ENCODE assay signal across 8 cellular contexts in the genomic region with DNA sequence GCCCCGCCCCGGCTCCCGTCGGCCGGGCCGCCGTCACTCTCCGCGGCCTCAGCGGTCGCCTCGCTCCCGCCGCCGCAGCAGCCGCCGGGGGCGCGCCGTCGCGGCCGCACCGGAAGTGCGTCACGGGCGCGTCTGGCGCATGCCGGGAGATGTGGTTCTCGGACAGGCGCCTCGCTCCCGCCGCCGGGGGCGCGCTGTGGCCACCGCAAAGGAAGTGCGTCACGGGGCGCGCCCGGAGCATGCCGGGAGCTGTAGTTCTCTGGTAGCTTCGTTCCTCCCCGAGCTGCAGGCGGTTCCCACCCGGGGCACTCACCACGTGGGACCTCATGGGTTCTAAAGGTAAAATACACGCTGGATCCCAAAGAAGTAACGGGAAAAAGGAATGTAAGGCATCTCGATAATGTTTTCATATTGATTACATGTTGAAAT. TPM values are rescaled to one million over a fixed set of nuclear protein-coding genes. Genes with fewer than 3 reads are reported as not detected.
DNase-seq lines count a peak whose midpoint lies in the region; ATAC-seq and TF ChIP-seq lines count a peak whose summit lies in the region.

UBAC1 (minus strand) TSS at position 97 of the 429 bp plus-strand sequence. CDS start 211 bp downstream, outside the sequence.

- peaks cover 13% of the 10 kb centered on the region for H3K4me1 Mint-ChIP-seq in endodermal cell

- H3K9me3 Mint-ChIP-seq in endodermal cell: no peaks in the 10 kb centered on the region

- H3K27ac ChIP-seq in HUES6 (ENCODE audit: low read depth, low read length): peak within 1 kb of the TSS; percentile 37; the same call in 1 of the 2 replicates
- peak within 1 kb of the TSS; percentile 38 for H3K27ac ChIP-seq in endodermal cell (ENCODE audit: low read depth, low read length)

- peak within 1 kb of the TSS; percentile 84 for H3K27ac Mint-ChIP-seq in endodermal cell

- peak within 1 kb of the TSS; percentile 69 for H3K9ac ChIP-seq in HUES6 (ENCODE audit: low read length)
- peak within 1 kb of the TSS; percentile 94 for H3K9ac ChIP-seq in NT2/D1 (ENCODE audit: insufficient read length, low read depth)
- peak within 1 kb of the TSS; percentile 56 for H3K9ac ChIP-seq in endodermal cell (ENCODE audit: extremely low read depth, low read length, poor library complexity, severe bottlenecking)

- H3K4me1 ChIP-seq in HUES6 (ENCODE audit: control insufficient read depth, insufficient read depth, low read length) (peaks cover 7% of the 10 kb centered on the region), NT2/D1 (ENCODE audit: insufficient read depth, insufficient read length) (peaks cover 12% of the 10 kb centered on the region), endodermal cell (ENCODE audit: control insufficient read depth, insufficient read depth, low read length) (peaks cover 5% of the 10 kb centered on the region)

- H3K4me3 Mint-ChIP-seq in endodermal cell: peak within 1 kb of the TSS; percentile 84

- peak within 1 kb of the TSS; percentile 87 for H3K4me3 ChIP-seq in HUES6 (ENCODE audit: low read depth, low read length)
- peak within 1 kb of the TSS; percentile 77 for H3K4me3 ChIP-seq in NT2/D1 (ENCODE audit: insufficient read length, low read depth)
- H3K4me3 ChIP-seq in endodermal cell (ENCODE audit: low read length): peak within 1 kb of the TSS; percentile 82

- H3K27me3 Mint-ChIP-seq in endodermal cell (ENCODE audit: insufficient read depth): peaks cover 3% of the 10 kb centered on the region

- H3K9me3 ChIP-seq in HUES6 (ENCODE audit: control insufficient read depth, insufficient read depth, low read depth, low read length) (no peaks in the 10 kb centered on the region), NT2/D1 (ENCODE audit: insufficient read depth, low read length) (no peaks in the 10 kb centered on the region), endodermal cell (ENCODE audit: control insufficient read depth, low read length) (no peaks in the 10 kb centered on the region)

- 0% methylated on average over 5 to 52 of the region's 53 CpGs for WGBS in endodermal cell (ENCODE audit: insufficient coverage in 1 of 2, insufficient read length in 1 of 2), 2 experiments

- peak; percentile 93 for ATAC-seq in GM21423 (IDR thresholded peaks at IDR 0.05; ENCODE audit: unreplicated experiment)

- H3K36me3 Mint-ChIP-seq in endodermal cell (ENCODE audit: low read depth): peaks cover 2% of the 10 kb centered on the region

- H3K36me3 ChIP-seq in HUES6 (ENCODE audit: control insufficient read depth, insufficient read depth, low read length): no peaks in the 10 kb centered on the region
- H3K36me3 ChIP-seq in NT2/D1 (ENCODE audit: insufficient read depth, insufficient read length, low read length): peaks cover 20% of the 10 kb centered on the region
- H3K36me3 ChIP-seq in endodermal cell (ENCODE audit: control insufficient read depth, insufficient read depth, low read length): no peaks in the 10 kb centered on the region

- TF ChIP-seq CTCF in endodermal cell (conservative IDR thresholded peaks at IDR 0.05): peak; percentile 49

- peak; percentile 99 for DNase-seq in COLO829 (ENCODE audit: low spot score)
- DNase-seq in NT2/D1 (ENCODE audit: low read depth, low spot score): peak; percentile 92
- peak; percentile 69 for DNase-seq in activated CD8-positive, alpha-beta memory T cell treated with anti-CD3 and anti-CD28 coated beads, Interleukin-2, amount 50 U/mL, for 1 hour (ENCODE audit: extremely low read depth)
- DNase-seq in endodermal cell: peak; percentile 97
- peak; percentile 99 for DNase-seq in mesenteric fat pad (ENCODE audit: low spot score)
- DNase-seq in stimulated activated CD8-positive, alpha-beta memory T cell treated with anti-CD3 and anti-CD28 coated beads, Interleukin-15, amount 100 ng/mL, for 1 hour (ENCODE audit: low read depth): peak; percentile 86

- H3K27me3 ChIP-seq in HUES6 (ENCODE audit: control insufficient read depth, insufficient read depth, low read length): no peaks in the 10 kb centered on the region
- H3K27me3 ChIP-seq in NT2/D1 (ENCODE audit: insufficient read depth, insufficient read length): no peaks in the 10 kb centered on the region
- peaks cover 4% of the 10 kb centered on the region for H3K27me3 ChIP-seq in endodermal cell (ENCODE audit: control insufficient read depth, insufficient read depth, low read length, poor library complexity, severe bottlenecking)

RNA-seq across cellular contexts. Expression of gene UBAC1, which starts in this region (rescaled TPM):
- total RNA-seq in endodermal cell: 10 to 100 TPM; 47.9 to 48.4 TPM
- 43.3 TPM for polyA plus RNA-seq in endodermal cell (2013, experiment 1 of 2)
- polyA plus RNA-seq in endodermal cell (2013, experiment 2 of 2): 38.8 TPM
- total RNA-seq in mesenteric fat pad: 36.3 TPM

Comparison
In these comparisons a context has a peak if more than half of its experiments do, and no peak if none do; other contexts are left out.
1. Peak in every context shown above with its lines: DNase-seq, ATAC-seq, H3K4me3 ChIP-seq and H3K27ac ChIP-seq.